Comparison of ENCODE assay signal across 10 cellular contexts in the genomic region with DNA sequence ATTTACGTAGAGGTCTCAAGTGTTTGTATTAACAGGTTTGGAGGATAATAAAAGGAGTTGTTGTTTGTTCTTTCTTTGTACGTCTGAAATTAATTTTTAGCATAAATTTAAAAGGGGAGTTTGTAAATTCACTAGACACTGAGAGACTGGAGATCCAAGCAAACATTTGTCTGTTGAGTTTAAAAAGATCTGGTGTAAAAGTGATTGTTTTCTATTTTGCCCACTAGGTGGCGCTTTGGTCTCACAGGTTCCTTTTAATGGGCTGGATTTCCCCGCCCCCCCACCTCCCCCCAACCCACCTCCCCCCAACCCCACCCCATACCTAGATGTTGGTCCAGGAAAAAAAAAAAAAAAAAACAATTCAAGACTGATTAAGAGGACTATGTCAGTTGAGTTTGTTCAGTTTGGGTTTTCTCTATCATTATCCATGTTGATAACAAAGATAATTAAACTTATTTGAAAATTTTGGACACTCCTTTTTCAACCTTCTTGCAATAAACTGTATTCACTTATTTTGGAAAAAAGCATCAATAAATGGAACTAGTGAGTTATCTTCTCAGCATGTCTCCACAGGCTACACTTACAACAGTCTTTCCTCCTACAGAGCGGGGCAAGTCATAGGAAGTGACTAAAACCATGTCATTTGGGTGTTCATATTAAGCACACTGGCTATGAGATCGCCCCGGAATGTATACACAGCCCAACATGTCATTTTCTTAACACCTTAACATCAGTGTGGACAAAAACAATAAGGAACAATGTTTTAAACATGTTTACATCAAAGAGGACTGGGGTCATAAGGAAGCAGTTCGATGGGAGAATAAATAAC.
DNase-seq lines count a peak whose midpoint lies in the region; ATAC-seq and TF ChIP-seq lines count a peak whose summit lies in the region.
"Had no signal": no experiment of that assay in that cellular context is flagged by ENCODE, and none has a peak within 500 bp of the region (broad histone marks: within the 10 kb centered on the region; RNA-seq: fewer than 3 reads in every experiment).

No MANE protein-coding gene starts in this region.

- no peaks in the 10 kb centered on the region for H3K36me3 ChIP-seq in KMS-11 (ENCODE audit: insufficient read depth)

- no peaks in the 10 kb centered on the region for H3K36me3 Mint-ChIP-seq in type B pancreatic cell
- H3K36me3 Mint-ChIP-seq: naive B cell, T-cell had no signal

- H3K27ac Mint-ChIP-seq in type B pancreatic cell = no peak overlapping the region
- H3K27ac Mint-ChIP-seq: naive B cell, T-cell had no signal

- no peaks in the 10 kb centered on the region for H3K27me3 ChIP-seq in KMS-11 (ENCODE audit: insufficient read depth, low read depth)

- ATAC-seq in SK-N-SH treated with all-trans-retinoic acid at 6 μM for 48 hours (peak; percentile 82), HG03521 (IDR thresholded peaks at IDR 0.05; ENCODE audit: unreplicated experiment) (no peak), GM21576 (IDR thresholded peaks at IDR 0.05; ENCODE audit: unreplicated experiment) (no peak)
- ATAC-seq: T-cell had no signal

- no peaks in the 10 kb centered on the region for H3K9me3 Mint-ChIP-seq in type B pancreatic cell
- H3K9me3 Mint-ChIP-seq: naive B cell, T-cell had no signal

- H3K9ac ChIP-seq in KMS-11 = no peak overlapping the region

- H3K4me1 Mint-ChIP-seq in type B pancreatic cell (ENCODE audit: unreplicated experiment) = peaks cover 4% of the 10 kb centered on the region
- H3K4me1 Mint-ChIP-seq: naive B cell, T-cell had no signal

- H3K4me3 ChIP-seq in KMS-11 (IDR thresholded peaks at IDR 0.05; ENCODE audit: insufficient read depth, low read depth, low read length) = no peak overlapping the region

- H3K79me2 ChIP-seq in KMS-11 (ENCODE audit: insufficient read depth, low read depth) = no peaks in the 10 kb centered on the region

- peak; percentile 63; the same call in 1 of the 2 replicates for TF ChIP-seq CTCF in KMS-11 (conservative IDR thresholded peaks at IDR 0.05; ENCODE audit: low read depth, low read length)
- TF ChIP-seq CTCF in type B pancreatic cell (conservative IDR thresholded peaks at IDR 0.05) = peak; percentile 79

- DNase-seq in EH (ENCODE audit: low read depth) = peak; percentile 83
- DNase-seq in glomerular visceral epithelial cell (ENCODE audit: extremely low spot score) = peak; percentile 48
- no peak for DNase-seq in type B pancreatic cell (ENCODE audit: extremely low spot score, unreplicated experiment)
- DNase-seq in NK-92 (lab: John Stamatoyannopoulos, UW; ENCODE audit: unreplicated experiment) = no peak
- DNase-seq: naive B cell had no signal

- H2AFZ ChIP-seq in KMS-11 (ENCODE audit: low read depth) = no peak overlapping the region

- H3K4me3 Mint-ChIP-seq in type B pancreatic cell = no peak overlapping the region
- H3K4me3 Mint-ChIP-seq: naive B cell, T-cell had no signal

- no peaks in the 10 kb centered on the region for H3K4me1 ChIP-seq in KMS-11 (ENCODE audit: low read depth, poor library complexity, severe bottlenecking)

- no peak overlapping the region for H3K27ac ChIP-seq in KMS-11

- peaks cover 6% of the 10 kb centered on the region for H3K27me3 Mint-ChIP-seq in type B pancreatic cell

- no peak overlapping the region for H3K4me2 ChIP-seq in KMS-11

- H4K20me1 ChIP-seq in KMS-11 (ENCODE audit: insufficient read depth) = no peaks in the 10 kb centered on the region

TF ChIP-seq in SK-N-SH treated with all-trans-retinoic acid at 6 μM for 48 hours, 23 proteins besides CTCF, POLR2A, EP300 and RAD21:
- TF ChIP-seq ZFP30 (CRISPR knock-in tag; IDR thresholded peaks at IDR 0.05) (no peak), ZNF70 (CRISPR knock-in tag; IDR thresholded peaks at IDR 0.05) (no peak), PPARA (CRISPR knock-in tag; IDR thresholded peaks at IDR 0.05; ENCODE audit: borderline replicate concordance) (no peak), ISL1 (CRISPR knock-in tag; IDR thresholded peaks at IDR 0.05) (no peak)
- TF ChIP-seq, protein P1, sequence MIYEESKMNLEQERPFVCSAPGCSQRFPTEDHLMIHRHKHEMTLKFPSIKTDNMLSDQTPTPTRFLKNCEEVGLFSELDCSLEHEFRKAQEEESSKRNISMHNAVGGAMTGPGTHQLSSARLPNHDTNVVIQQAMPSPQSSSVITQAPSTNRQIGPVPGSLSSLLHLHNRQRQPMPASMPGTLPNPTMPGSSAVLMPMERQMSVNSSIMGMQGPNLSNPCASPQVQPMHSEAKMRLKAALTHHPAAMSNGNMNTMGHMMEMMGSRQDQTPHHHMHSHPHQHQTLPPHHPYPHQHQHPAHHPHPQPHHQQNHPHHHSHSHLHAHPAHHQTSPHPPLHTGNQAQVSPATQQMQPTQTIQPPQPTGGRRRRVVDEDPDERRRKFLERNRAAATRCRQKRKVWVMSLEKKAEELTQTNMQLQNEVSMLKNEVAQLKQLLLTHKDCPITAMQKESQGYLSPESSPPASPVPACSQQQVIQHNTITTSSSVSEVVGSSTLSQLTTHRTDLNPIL (CRISPR knock-in tag; IDR thresholded peaks at IDR 0.05; ENCODE audit: low read depth) = no peak
- TF ChIP-seq, protein P2, sequence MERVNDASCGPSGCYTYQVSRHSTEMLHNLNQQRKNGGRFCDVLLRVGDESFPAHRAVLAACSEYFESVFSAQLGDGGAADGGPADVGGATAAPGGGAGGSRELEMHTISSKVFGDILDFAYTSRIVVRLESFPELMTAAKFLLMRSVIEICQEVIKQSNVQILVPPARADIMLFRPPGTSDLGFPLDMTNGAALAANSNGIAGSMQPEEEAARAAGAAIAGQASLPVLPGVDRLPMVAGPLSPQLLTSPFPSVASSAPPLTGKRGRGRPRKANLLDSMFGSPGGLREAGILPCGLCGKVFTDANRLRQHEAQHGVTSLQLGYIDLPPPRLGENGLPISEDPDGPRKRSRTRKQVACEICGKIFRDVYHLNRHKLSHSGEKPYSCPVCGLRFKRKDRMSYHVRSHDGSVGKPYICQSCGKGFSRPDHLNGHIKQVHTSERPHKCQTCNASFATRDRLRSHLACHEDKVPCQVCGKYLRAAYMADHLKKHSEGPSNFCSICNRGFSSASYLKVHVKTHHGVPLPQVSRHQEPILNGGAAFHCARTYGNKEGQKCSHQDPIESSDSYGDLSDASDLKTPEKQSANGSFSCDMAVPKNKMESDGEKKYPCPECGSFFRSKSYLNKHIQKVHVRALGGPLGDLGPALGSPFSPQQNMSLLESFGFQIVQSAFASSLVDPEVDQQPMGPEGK (CRISPR knock-in tag; IDR thresholded peaks at IDR 0.05; ENCODE audit: borderline replicate concordance) = no peak
- TF ChIP-seq, protein P3, sequence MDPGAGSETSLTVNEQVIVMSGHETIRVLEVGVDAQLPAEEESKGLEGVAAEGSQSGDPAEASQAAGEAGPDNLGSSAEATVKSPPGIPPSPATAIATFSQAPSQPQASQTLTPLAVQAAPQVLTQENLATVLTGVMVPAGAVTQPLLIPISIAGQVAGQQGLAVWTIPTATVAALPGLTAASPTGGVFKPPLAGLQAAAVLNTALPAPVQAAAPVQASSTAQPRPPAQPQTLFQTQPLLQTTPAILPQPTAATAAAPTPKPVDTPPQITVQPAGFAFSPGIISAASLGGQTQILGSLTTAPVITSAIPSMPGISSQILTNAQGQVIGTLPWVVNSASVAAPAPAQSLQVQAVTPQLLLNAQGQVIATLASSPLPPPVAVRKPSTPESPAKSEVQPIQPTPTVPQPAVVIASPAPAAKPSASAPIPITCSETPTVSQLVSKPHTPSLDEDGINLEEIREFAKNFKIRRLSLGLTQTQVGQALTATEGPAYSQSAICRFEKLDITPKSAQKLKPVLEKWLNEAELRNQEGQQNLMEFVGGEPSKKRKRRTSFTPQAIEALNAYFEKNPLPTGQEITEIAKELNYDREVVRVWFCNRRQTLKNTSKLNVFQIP (CRISPR knock-in tag; IDR thresholded peaks at IDR 0.05; ENCODE audit: borderline replicate concordance, low read depth) = no peak

Comparison
In these comparisons a context has a peak if more than half of its experiments do, and no peak if none do; other contexts are left out.
1. DNase-seq: peak in EH (single experiment) and glomerular visceral epithelial cell (single experiment); none in type B pancreatic cell (single experiment) and NK-92 (single experiment).